Comparison of ENCODE assay signal across 8 cellular contexts in the genomic region with DNA sequence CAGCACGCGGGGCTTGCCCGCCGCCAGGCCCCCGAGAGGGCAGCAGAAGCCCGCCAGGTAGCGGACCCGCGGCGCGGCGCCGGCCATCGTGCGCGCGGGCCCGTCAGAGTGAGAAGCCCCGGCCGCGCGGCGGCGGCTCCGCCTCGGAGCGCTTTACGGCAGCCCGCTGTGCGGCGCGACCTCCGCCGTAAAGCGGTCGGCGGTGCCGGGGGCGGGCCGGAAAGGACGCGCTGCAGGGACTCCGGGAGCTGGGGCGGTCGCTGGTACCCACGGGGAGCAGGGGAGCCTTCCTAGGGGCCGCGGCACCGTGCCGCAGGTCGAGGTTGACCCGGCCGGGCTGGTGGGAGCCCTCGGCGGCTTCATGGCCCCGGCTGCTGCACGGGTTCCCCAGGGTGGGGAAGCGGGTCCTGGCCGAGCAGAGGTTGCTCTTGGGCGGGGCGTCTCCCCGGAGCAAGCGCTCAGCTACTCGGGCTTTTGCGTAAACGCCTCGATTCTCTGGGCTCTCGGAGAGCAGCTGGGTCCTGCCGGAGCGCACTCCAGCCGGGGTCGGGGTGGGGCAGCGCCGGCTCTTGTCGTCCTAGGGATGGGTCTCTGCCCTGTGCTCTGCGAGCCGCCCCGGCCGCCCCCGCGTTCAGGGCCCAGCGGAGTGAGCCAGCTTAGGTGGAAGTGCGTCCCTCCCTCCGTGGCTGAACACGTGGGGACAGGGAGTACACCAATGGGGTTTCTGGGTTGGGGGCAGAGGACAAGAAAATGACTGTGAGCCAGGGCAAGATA. TPM values are rescaled to one million over a fixed set of nuclear protein-coding genes. Genes with fewer than 3 reads are reported as not detected.
DNase-seq lines count a peak whose midpoint lies in the region; ATAC-seq lines count a peak whose summit lies in the region.

A gene with protein sequence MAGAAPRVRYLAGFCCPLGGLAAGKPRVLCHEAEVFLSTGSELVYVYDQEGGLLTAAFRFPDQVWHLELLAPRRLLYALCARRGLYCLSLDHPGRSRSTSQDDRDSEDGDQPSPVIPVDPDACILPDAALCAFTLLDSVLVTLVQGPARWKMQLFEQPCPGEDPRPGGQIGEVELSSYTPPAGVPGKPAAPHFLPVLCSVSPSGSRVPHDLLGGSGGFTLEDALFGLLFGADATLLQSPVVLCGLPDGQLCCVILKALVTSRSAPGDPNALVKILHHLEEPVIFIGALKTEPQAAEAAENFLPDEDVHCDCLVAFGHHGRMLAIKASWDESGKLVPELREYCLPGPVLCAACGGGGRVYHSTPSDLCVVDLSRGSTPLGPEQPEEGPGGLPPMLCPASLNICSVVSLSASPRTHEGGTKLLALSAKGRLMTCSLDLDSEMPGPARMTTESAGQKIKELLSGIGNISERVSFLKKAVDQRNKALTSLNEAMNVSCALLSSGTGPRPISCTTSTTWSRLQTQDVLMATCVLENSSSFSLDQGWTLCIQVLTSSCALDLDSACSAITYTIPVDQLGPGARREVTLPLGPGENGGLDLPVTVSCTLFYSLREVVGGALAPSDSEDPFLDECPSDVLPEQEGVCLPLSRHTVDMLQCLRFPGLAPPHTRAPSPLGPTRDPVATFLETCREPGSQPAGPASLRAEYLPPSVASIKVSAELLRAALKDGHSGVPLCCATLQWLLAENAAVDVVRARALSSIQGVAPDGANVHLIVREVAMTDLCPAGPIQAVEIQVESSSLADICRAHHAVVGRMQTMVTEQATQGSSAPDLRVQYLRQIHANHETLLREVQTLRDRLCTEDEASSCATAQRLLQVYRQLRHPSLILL (minus strand): TSS at position 110 of the 774 bp plus-strand sequence. CDS start 23 bp downstream, at position 87.

- intact Hi-C loops in left colon (cut with DNase I, micrococcal nuclease) = no loop called here

- DNase-seq in NCI-H187 (lab: John Stamatoyannopoulos, UW) = peak; percentile 55 to 72
- no peak for DNase-seq in NCI-H187 treated with DMSO at 0.1 percent for 48 hours (lab: John Stamatoyannopoulos, UW)
- peak; percentile 80 for DNase-seq in NCI-H226
- DNase-seq in activated CD4-positive, alpha-beta T cell treated with anti-CD3 and anti-CD28 coated beads for 4 hours = peak; percentile 74 to 81
- peak; percentile 66 to 84 for DNase-seq in left colon
- DNase-seq in stimulated activated CD4-positive, alpha-beta T cell treated with anti-CD3 and anti-CD28 coated beads, Interleukin-1b, Interleukin-23, amount 100 ng/mL, for 4 hours (ENCODE audit: low read depth in 2 of 2) = peak; percentile 71 to 80

- ATAC-seq in HG02885 (IDR thresholded peaks at IDR 0.05; ENCODE audit: poor library complexity, unreplicated experiment) (peak; percentile 59), left colon (peak; percentile 73)

- peak within 1 kb of the TSS; percentile 75 for H3K27ac ChIP-seq in cingulate gyrus (ENCODE audit: low read depth, low read length)

RNA-seq across cellular contexts. Expression of the gene that starts here (rescaled TPM):
- total RNA-seq in left colon = 10 to 100 TPM; 25.4 to 28.8 TPM
